In genomic region chr2:64607381-64607780, GRCh38 we compare ENCODE assay signal across 12 cellular contexts. TPM values are rescaled to one million over a fixed set of nuclear protein-coding genes. Genes with fewer than 3 reads are reported as not detected.
A peak's percentile ranks its signal among the peaks of the same experiment; 100 is the strongest.
DNase-seq lines count a peak whose midpoint lies in the region; ATAC-seq and TF ChIP-seq lines count a peak whose summit lies in the region.
"Had no signal": no experiment of that assay in that cellular context is flagged by ENCODE, and none has a peak within 500 bp of the region (broad histone marks: within the 10 kb centered on the region; RNA-seq: fewer than 3 reads in every experiment).

No MANE protein-coding gene starts in this region.

- no peak overlapping the region for H4K8ac ChIP-seq in trophoblast cell (ENCODE audit: low read depth, low read length)

- H3K4me3 ChIP-seq in BLaER1 treated with 17β-estradiol and CSF1 and Interleukin-3, amounts not matched to agents 10 nM and 100 nM = no peak overlapping the region
- H3K4me3 ChIP-seq in GM06990 (replicated peaks; ENCODE audit: low read depth, low read length) (peak overlapping the region; percentile 42), trophoblast cell (ENCODE audit: low read depth, low read length) (no peak overlapping the region)

- H3K27ac ChIP-seq in BLaER1 treated with 17β-estradiol and CSF1 and Interleukin-3, amounts not matched to agents 10 nM and 100 nM = no peak overlapping the region
- no peak overlapping the region for H3K27ac ChIP-seq in trophoblast cell (ENCODE audit: low read depth, low read length)
- H3K27ac ChIP-seq: brain microvascular endothelial cell had no signal

- intact Hi-C loops in activated T-helper 1 cell treated with anti-CD3 and anti-CD28 coated beads, Interleukin-12 subunit alpha, Interleukin-12 subunit beta, Interleukin-2, Interleukin-4 antibody, amounts not matched to agents 30 ng/mL and 10 ng/mL and 1 ng/mL, durations not matched to agents 14 hours and 24 hours and 36 hours (cut with micrococcal nuclease) = loop anchor here (1.0 to 2.0 kb wide), 12 partner anchors 21 to 620 kb away; partner anchors contain the start of genes ACTR2, AFTPH, CEP68 and SERTAD2

- no peak overlapping the region for H3K4ac ChIP-seq in trophoblast cell (ENCODE audit: low read depth, low read length)

- no peak overlapping the region for H2BK12ac ChIP-seq in trophoblast cell (ENCODE audit: low read length)

- H3K79me1 ChIP-seq in trophoblast cell (ENCODE audit: low read length) = peaks cover 13% of the 10 kb centered on the region

- WGBS in trophoblast cell (ENCODE audit: extremely low coverage, insufficient coverage, insufficient read length) = no CpG with 5 or more reads among the region's 7 CpGs

- peaks cover 28% of the 10 kb centered on the region for H3K4me1 Mint-ChIP-seq in activated T-helper 1 cell treated with anti-CD3 and anti-CD28 coated beads, Interleukin-12 subunit alpha, Interleukin-12 subunit beta, Interleukin-2, Interleukin-4 antibody, amounts not matched to agents 30 ng/mL and 10 ng/mL and 1 ng/mL, durations not matched to agents 14 hours and 24 hours and 36 hours (ENCODE audit: low read depth)
- H3K4me1 Mint-ChIP-seq in naive thymus-derived CD8-positive, alpha-beta T cell = peaks cover 4 to 30% (median 25%) of the 10 kb centered on the region in 4 donors
- peaks cover 4% of the 10 kb centered on the region for H3K4me1 Mint-ChIP-seq in osteocyte (ENCODE audit: unreplicated experiment)

- peaks cover 4% of the 10 kb centered on the region for H3K79me2 ChIP-seq in trophoblast cell (ENCODE audit: control insufficient read depth, insufficient read depth, low read length, poor library complexity)

- peak overlapping the region; percentile 85 for H3K27ac Mint-ChIP-seq in activated T-helper 1 cell treated with anti-CD3 and anti-CD28 coated beads, Interleukin-12 subunit alpha, Interleukin-12 subunit beta, Interleukin-2, Interleukin-4 antibody, amounts not matched to agents 30 ng/mL and 10 ng/mL and 1 ng/mL, durations not matched to agents 14 hours and 24 hours and 36 hours
- peak overlapping the region in 9 of 10 donors; percentile 54 to 90 (median 78) for H3K27ac Mint-ChIP-seq in naive thymus-derived CD8-positive, alpha-beta T cell
- H3K27ac Mint-ChIP-seq in osteocyte (ENCODE audit: unreplicated experiment) = no peak overlapping the region

- H2AFZ ChIP-seq in trophoblast cell (ENCODE audit: insufficient read depth, low read length, poor library complexity) = no peak overlapping the region

- H3K27me3 Mint-ChIP-seq in activated T-helper 1 cell treated with anti-CD3 and anti-CD28 coated beads, Interleukin-12 subunit alpha, Interleukin-12 subunit beta, Interleukin-2, Interleukin-4 antibody, amounts not matched to agents 30 ng/mL and 10 ng/mL and 1 ng/mL, durations not matched to agents 14 hours and 24 hours and 36 hours (ENCODE audit: insufficient read depth) = peaks cover 6% of the 10 kb centered on the region
- no peaks in the 10 kb centered on the region for H3K27me3 Mint-ChIP-seq in naive thymus-derived CD8-positive, alpha-beta T cell
- H3K27me3 Mint-ChIP-seq in osteocyte (ENCODE audit: unreplicated experiment) = peaks cover 7% of the 10 kb centered on the region

- H2BK120ac ChIP-seq in trophoblast cell (ENCODE audit: insufficient read depth, low read length, poor library complexity) = no peak overlapping the region

- POLR2A ChIA-PET in naive thymus-derived CD8-positive, alpha-beta T cell (lab: Charles Lee) = interaction anchor here (0.7 to 4.8 kb wide), 10 partner anchors 11 to 253 kb away, joined by 3 to 42 read pairs (median 5); partner anchors contain the start of genes AFTPH and SERTAD2

- H3K9ac ChIP-seq in BLaER1 treated with 17β-estradiol and CSF1 and Interleukin-3, amounts not matched to agents 10 nM and 100 nM = no peak overlapping the region
- H3K9ac ChIP-seq in trophoblast cell (ENCODE audit: low read length) = no peak overlapping the region

- H4K20me1 ChIP-seq in BLaER1 treated with 17β-estradiol and CSF1 and Interleukin-3, amounts not matched to agents 10 nM and 100 nM = no peaks in the 10 kb centered on the region

- DNase-seq in GM06990 (ENCODE audit: extremely low read depth, insufficient read length) = no peak
- no peak for DNase-seq in activated T-helper 1 cell treated with anti-CD3 and anti-CD28 coated beads, Interleukin-12 subunit alpha, Interleukin-12 subunit beta, Interleukin-2, Interleukin-4 antibody, amounts not matched to agents 30 ng/mL and 10 ng/mL and 1 ng/mL, durations not matched to agents 14 hours and 24 hours and 36 hours (ENCODE audit: low spot score)
- no peak for DNase-seq in naive thymus-derived CD8-positive, alpha-beta T cell
- no peak for DNase-seq in trophoblast cell
- DNase-seq in NCI-H2227 treated with DMSO at 0.1 percent for 48 hours (lab: John Stamatoyannopoulos, UW) = no peak
- DNase-seq in osteocyte (ENCODE audit: extremely low spot score, unreplicated experiment) = no peak
- DNase-seq in stimulated activated CD4-positive, alpha-beta T cell treated with anti-CD3 and anti-CD28 coated beads, Interleukin-1b, Interleukin-23, amount 100 ng/mL, for 48 hours = no peak
- DNase-seq: brain microvascular endothelial cell, GOT3, midbrain, NCI-H187 treated with DMSO at 0.1 percent for 48 hours had no signal

- peaks cover 0 to 7% (median 0%) of the 10 kb centered on the region in 11 experiments; a peak in 4 of 22 replicates for H3K9me3 ChIP-seq in BLaER1 treated with 17β-estradiol and CSF1 and Interleukin-3, amounts not matched to agents 10 nM and 100 nM (replicated peaks in 1 of 11)
- no peaks in the 10 kb centered on the region for H3K9me3 ChIP-seq in trophoblast cell (ENCODE audit: insufficient read depth, low read depth, low read length)

- no peaks in the 10 kb centered on the region for H3K36me3 ChIP-seq in BLaER1 treated with 17β-estradiol and CSF1 and Interleukin-3, amounts not matched to agents 10 nM and 100 nM
- H3K36me3 ChIP-seq in GM06990 (ENCODE audit: control insufficient read depth, insufficient read depth, low read length) = no peaks in the 10 kb centered on the region
- no peaks in the 10 kb centered on the region for H3K36me3 ChIP-seq in trophoblast cell (ENCODE audit: control insufficient read depth in 1 of 2, insufficient read depth in 2 of 2, low read length in 2 of 2)
- H3K36me3 ChIP-seq: brain microvascular endothelial cell had no signal

- H3K4me2 ChIP-seq in BLaER1 treated with 17β-estradiol and CSF1 and Interleukin-3, amounts not matched to agents 10 nM and 100 nM = peak overlapping the region; percentile 17 to 88 (median 45); a peak in 21 of 22 replicates
- no peak overlapping the region for H3K4me2 ChIP-seq in trophoblast cell (ENCODE audit: low read length)

- peaks cover 2% of the 10 kb centered on the region for H3K36me3 Mint-ChIP-seq in activated T-helper 1 cell treated with anti-CD3 and anti-CD28 coated beads, Interleukin-12 subunit alpha, Interleukin-12 subunit beta, Interleukin-2, Interleukin-4 antibody, amounts not matched to agents 30 ng/mL and 10 ng/mL and 1 ng/mL, durations not matched to agents 14 hours and 24 hours and 36 hours (ENCODE audit: low read depth)
- H3K36me3 Mint-ChIP-seq in naive thymus-derived CD8-positive, alpha-beta T cell = peaks cover 0 to 3% (median 0%) of the 10 kb centered on the region in 3 donors
- peaks cover 3% of the 10 kb centered on the region for H3K36me3 Mint-ChIP-seq in osteocyte (ENCODE audit: unreplicated experiment)

- no peak overlapping the region for H3K18ac ChIP-seq in trophoblast cell (ENCODE audit: low read length)

- no peak for ATAC-seq in naive thymus-derived CD8-positive, alpha-beta T cell

- no peak overlapping the region for H4K12ac ChIP-seq in trophoblast cell (ENCODE audit: low read depth, low read length)

- no peak overlapping the region for H3K14ac ChIP-seq in trophoblast cell (ENCODE audit: low read length)

- peaks cover 13 to 41% (median 37%) of the 10 kb centered on the region in 11 experiments for H3K27me3 ChIP-seq in BLaER1 treated with 17β-estradiol and CSF1 and Interleukin-3, amounts not matched to agents 10 nM and 100 nM
- H3K27me3 ChIP-seq in GM06990 (replicated peaks; ENCODE audit: control insufficient read depth, insufficient read depth, low read length) (no peaks in the 10 kb centered on the region), trophoblast cell (ENCODE audit: insufficient read depth, low read length) (no peaks in the 10 kb centered on the region)

- H3K4me3 Mint-ChIP-seq in activated T-helper 1 cell treated with anti-CD3 and anti-CD28 coated beads, Interleukin-12 subunit alpha, Interleukin-12 subunit beta, Interleukin-2, Interleukin-4 antibody, amounts not matched to agents 30 ng/mL and 10 ng/mL and 1 ng/mL, durations not matched to agents 14 hours and 24 hours and 36 hours = peak overlapping the region; percentile 46
- peak overlapping the region; percentile 48 to 78 (median 66) for H3K4me3 Mint-ChIP-seq in naive thymus-derived CD8-positive, alpha-beta T cell
- no peak overlapping the region for H3K4me3 Mint-ChIP-seq in osteocyte (ENCODE audit: unreplicated experiment)

- H3K23ac ChIP-seq in trophoblast cell (ENCODE audit: low read length) = no peak overlapping the region

- no peak overlapping the region for H2BK5ac ChIP-seq in trophoblast cell (ENCODE audit: low read depth, low read length, poor library complexity)

- TF ChIP-seq CTCF in GM06990 (IDR thresholded peaks at IDR 0.05; ENCODE audit: insufficient read depth, low read length, poor library complexity, severe bottlenecking) (no peak), osteocyte (IDR thresholded peaks at IDR 0.05) (no peak)

- H3K4me1 ChIP-seq in BLaER1 treated with 17β-estradiol and CSF1 and Interleukin-3, amounts not matched to agents 10 nM and 100 nM = peaks cover 21 to 30% (median 25%) of the 10 kb centered on the region in 10 experiments; a peak in 19 of 20 replicates
- peaks cover 24 to 28% of the 10 kb centered on the region in 2 experiments for H3K4me1 ChIP-seq in trophoblast cell (ENCODE audit: control insufficient read depth in 1 of 2, insufficient read depth in 2 of 2, low read length in 2 of 2)

- peaks cover 11% of the 10 kb centered on the region for H3K9me3 Mint-ChIP-seq in activated T-helper 1 cell treated with anti-CD3 and anti-CD28 coated beads, Interleukin-12 subunit alpha, Interleukin-12 subunit beta, Interleukin-2, Interleukin-4 antibody, amounts not matched to agents 30 ng/mL and 10 ng/mL and 1 ng/mL, durations not matched to agents 14 hours and 24 hours and 36 hours
- H3K9me3 Mint-ChIP-seq in naive thymus-derived CD8-positive, alpha-beta T cell = no peaks in the 10 kb centered on the region
- H3K9me3 Mint-ChIP-seq in osteocyte (ENCODE audit: unreplicated experiment) = peaks cover 12% of the 10 kb centered on the region

- no peak overlapping the region for H2AK5ac ChIP-seq in trophoblast cell (ENCODE audit: low read length)

- no peak overlapping the region for H4K91ac ChIP-seq in trophoblast cell (ENCODE audit: low read depth, low read length)

RNA-seq across cellular contexts. Expression of gene SERTAD2, which starts 46.3 kb away (rescaled TPM):
- 27.3 and 28.5 TPM in 2 replicates for total RNA-seq in activated T-helper 1 cell treated with anti-CD3 and anti-CD28 coated beads, Interleukin-12 subunit alpha, Interleukin-12 subunit beta, Interleukin-2, Interleukin-4 antibody, amounts not matched to agents 30 ng/mL and 10 ng/mL and 1 ng/mL, durations not matched to agents 14 hours and 24 hours and 36 hours
- 10 to 100 TPM; 33.0 to 34.5 TPM for total RNA-seq in naive thymus-derived CD8-positive, alpha-beta T cell
- polyA plus RNA-seq in naive thymus-derived CD8-positive, alpha-beta T cell = 1 to 10 TPM; 5.5 to 9.2 (median 6.1) TPM
- 31.5 and 33.8 TPM in 2 replicates for polyA plus RNA-seq in trophoblast cell (2013)
- total RNA-seq in osteocyte = 15.5 and 17.4 TPM in 2 replicates
